In genomic region chrX:16869393-16870094, GRCh38 we compare ENCODE assay signal across 8 cellular contexts. TPM values are rescaled to one million over a fixed set of nuclear protein-coding genes. Genes with fewer than 3 reads are reported as not detected.
A peak's percentile ranks its signal among the peaks of the same experiment; 100 is the strongest.
DNase-seq lines count a peak whose midpoint lies in the region; ATAC-seq and TF ChIP-seq lines count a peak whose summit lies in the region.

No MANE protein-coding gene starts in this region.

- no peaks in the 10 kb centered on the region; the same call in 1 of the 2 replicates for H3K36me3 ChIP-seq in Panc1 (ENCODE audit: control insufficient read depth, insufficient read depth, low read length)
- no peaks in the 10 kb centered on the region for H3K36me3 ChIP-seq in left ventricle myocardium inferior

- peaks cover 28% of the 10 kb centered on the region for H3K4me1 Mint-ChIP-seq in CD14-positive monocyte
- H3K4me1 Mint-ChIP-seq in activated naive CD8-positive, alpha-beta T cell treated with anti-CD3 and anti-CD28 coated beads for 36 hours: peaks cover 18% of the 10 kb centered on the region

- peak overlapping the region; percentile 91 to 98 (median 95) for H3K27ac Mint-ChIP-seq in CD14-positive monocyte
- H3K27ac Mint-ChIP-seq in activated naive CD8-positive, alpha-beta T cell treated with anti-CD3 and anti-CD28 coated beads for 36 hours: peak overlapping the region; percentile 99

- H3K4me3 ChIP-seq in Panc1 (ENCODE audit: low read depth in 2 of 2, low read length in 2 of 2) (peak overlapping the region; percentile 63 to 70), left ventricle myocardium inferior (peak overlapping the region; percentile 73)

- H3K4me3 Mint-ChIP-seq in CD14-positive monocyte: peak overlapping the region; percentile 92 to 95
- H3K4me3 Mint-ChIP-seq in activated naive CD8-positive, alpha-beta T cell treated with anti-CD3 and anti-CD28 coated beads for 36 hours: peak overlapping the region; percentile 95

- in situ Hi-C loops in Panc1 (cut with HindIII; ENCODE audit: low pct_unique_long_range_greater_than_20kb, low sequenced_read_pairs): no loop called here

- intact Hi-C loops in CD14-positive monocyte (cut with micrococcal nuclease): no loop called here
- intact Hi-C loops in Panc1 (cut with micrococcal nuclease; ENCODE audit: unreplicated experiment): no loop called here
- intact Hi-C loops in left ventricle myocardium inferior (cut with micrococcal nuclease): no loop called here
- intact Hi-C loops in sciatic nerve (cut with DNase I): no loop called here

- H3K27me3 Mint-ChIP-seq in CD14-positive monocyte (ENCODE audit: low read depth in 3 of 3): peaks cover 0 to 51% (median 2%) of the 10 kb centered on the region in 3 donors
- no peaks in the 10 kb centered on the region for H3K27me3 Mint-ChIP-seq in activated naive CD8-positive, alpha-beta T cell treated with anti-CD3 and anti-CD28 coated beads for 36 hours

- H3K9me3 ChIP-seq in Panc1 (ENCODE audit: control insufficient read depth, insufficient read depth, low read depth, low read length): no peaks in the 10 kb centered on the region
- no peaks in the 10 kb centered on the region for H3K9me3 ChIP-seq in left ventricle myocardium inferior (replicated peaks)

- H3K27me3 ChIP-seq in Panc1 (ENCODE audit: control insufficient read depth, insufficient read depth, low read length): no peaks in the 10 kb centered on the region
- H3K27me3 ChIP-seq in left ventricle myocardium inferior (ENCODE audit: low read depth): no peaks in the 10 kb centered on the region

- H3K4me1 ChIP-seq in Panc1 (ENCODE audit: control insufficient read depth, insufficient read depth, low read length) (no peaks in the 10 kb centered on the region; the same call in 1 of the 2 replicates), left ventricle myocardium inferior (peaks cover 46% of the 10 kb centered on the region)

- ATAC-seq in GM19328 (IDR thresholded peaks at IDR 0.05; ENCODE audit: unreplicated experiment) (peak; percentile 39), HG03354 (IDR thresholded peaks at IDR 0.05; ENCODE audit: poor library complexity, severe bottlenecking, unreplicated experiment) (peak; percentile 57), Panc1 (peak; percentile 81), sciatic nerve (peak; percentile 8)

- no peak for TF ChIP-seq CTCF in CD14-positive monocyte (IDR thresholded peaks at IDR 0.05)
- TF ChIP-seq CTCF in Panc1 (IDR thresholded peaks at IDR 0.05): no peak
- TF ChIP-seq CTCF in left ventricle myocardium inferior (IDR thresholded peaks at IDR 0.05; ENCODE audit: borderline replicate concordance): no peak

- CTCF ChIA-PET in Panc1 (lab: Charles Lee): no interaction called here

- DNase-seq in CD14-positive monocyte (ENCODE audit: low spot score) (no peak), Panc1 (ENCODE audit: low read depth, low spot score) (no peak), left ventricle myocardium inferior (peak; percentile 13), sciatic nerve (ENCODE audit: low spot score) (peak; percentile 68), SKM-1 (lab: John Stamatoyannopoulos, UW; ENCODE audit: unreplicated experiment) (no peak)
- DNase-seq in activated naive CD8-positive, alpha-beta T cell treated with anti-CD3 and anti-CD28 coated beads for 36 hours: peak; percentile 74

- H3K36me3 Mint-ChIP-seq in CD14-positive monocyte: peaks cover 1 to 3% of the 10 kb centered on the region in 2 donors
- peaks cover 18% of the 10 kb centered on the region for H3K36me3 Mint-ChIP-seq in activated naive CD8-positive, alpha-beta T cell treated with anti-CD3 and anti-CD28 coated beads for 36 hours

- BruUV-seq in Panc1 (replicated peaks; lab: Mats Ljungman, UMichigan): no TSS peak

- peaks cover 0 to 20% (median 11%) of the 10 kb centered on the region in 7 donors for H3K9me3 Mint-ChIP-seq in CD14-positive monocyte
- H3K9me3 Mint-ChIP-seq in activated naive CD8-positive, alpha-beta T cell treated with anti-CD3 and anti-CD28 coated beads for 36 hours: no peaks in the 10 kb centered on the region

- POLR2A ChIA-PET in Panc1 (lab: Charles Lee): no interaction called here

- peak overlapping the region; percentile 66 for H3K27ac ChIP-seq in Panc1 (ENCODE audit: low read length)
- peak overlapping the region; percentile 92 for H3K27ac ChIP-seq in left ventricle myocardium inferior (replicated peaks)

RNA-seq across cellular contexts. Expression of gene RBBP7, which starts 0.6 kb away (rescaled TPM):
- polyA plus RNA-seq in CD14-positive monocyte: 10 to 100 TPM; 52.6 to 56.8 TPM
- total RNA-seq in Panc1 (2021; ENCODE audit: unreplicated experiment): 95.8 TPM
- 86.5 TPM for polyA plus RNA-seq in Panc1 (2012; ENCODE audit: insufficient read length)
- 100 to 1,000 TPM; 192 TPM for total RNA-seq in activated naive CD8-positive, alpha-beta T cell treated with anti-CD3 and anti-CD28 coated beads for 36 hours
- total RNA-seq in left ventricle myocardium inferior: 115 TPM
- total RNA-seq in sciatic nerve: 93.8 TPM

Comparison
In these comparisons a context has a peak if more than half of its experiments do, and no peak if none do; other contexts are left out.
1. DNase-seq: peak in activated naive CD8-positive, alpha-beta T cell treated with anti-CD3 and anti-CD28 coated beads for 36 hours (single experiment), left ventricle myocardium inferior (single experiment) and sciatic nerve (single experiment); none in CD14-positive monocyte (single experiment), Panc1 (single experiment) and SKM-1 (single experiment).
2. ATAC-seq: peak in every context shown above with its lines; median percentile 81 in Panc1; 57 in HG03354; 39 in GM19328; 8 in sciatic nerve.